In genomic region chr3:28840976-28841376, GRCh38 we compare ENCODE assay signal across 10 cellular contexts.
DNase-seq lines count a peak whose midpoint lies in the region; ATAC-seq and TF ChIP-seq lines count a peak whose summit lies in the region.
"Had no signal": no experiment of that assay in that cellular context is flagged by ENCODE, and none has a peak within 500 bp of the region (broad histone marks: within the 10 kb centered on the region; RNA-seq: fewer than 3 reads in every experiment).

No MANE protein-coding gene starts in this region.

- H3K4me3 Mint-ChIP-seq in activated naive CD4-positive, alpha-beta T cell treated with anti-CD3 and anti-CD28 coated beads for 36 hours = no peak overlapping the region
- no peak overlapping the region for H3K4me3 Mint-ChIP-seq in activated CD4-positive, alpha-beta memory T cell treated with anti-CD3 and anti-CD28 coated beads for 36 hours
- no peak overlapping the region for H3K4me3 Mint-ChIP-seq in stimulated activated naive B cell treated with anti-CD40 and anti-IgM and Interleukin-4, amounts not matched to agents 10 μg/mL and 1 μg/mL and 100 μg/mL, for 72 hours
- H3K4me3 Mint-ChIP-seq: B cell had no signal

- no peak for TF ChIP-seq CTCF in BE2C (IDR thresholded peaks at IDR 0.05; ENCODE audit: low read depth, low read length)

- H3K4me1 Mint-ChIP-seq in activated naive CD4-positive, alpha-beta T cell treated with anti-CD3 and anti-CD28 coated beads for 36 hours (ENCODE audit: low read depth) = peaks cover 5% of the 10 kb centered on the region
- H3K4me1 Mint-ChIP-seq in activated CD4-positive, alpha-beta memory T cell treated with anti-CD3 and anti-CD28 coated beads for 36 hours (ENCODE audit: low read depth) = peaks cover 6% of the 10 kb centered on the region
- no peaks in the 10 kb centered on the region for H3K4me1 Mint-ChIP-seq in stimulated activated naive B cell treated with anti-CD40 and anti-IgM and Interleukin-4, amounts not matched to agents 10 μg/mL and 1 μg/mL and 100 μg/mL, for 72 hours
- H3K4me1 Mint-ChIP-seq: B cell had no signal

- CTCF ChIA-PET in activated naive CD4-positive, alpha-beta T cell treated with anti-CD3 and anti-CD28 coated beads for 36 hours (lab: Charles Lee) = interaction anchor here (0.6 kb wide), 1 partner anchor 1074 kb away, joined by 3 read pairs; no protein-coding TSS in a partner anchor
- CTCF ChIA-PET in activated CD4-positive, alpha-beta memory T cell treated with anti-CD3 and anti-CD28 coated beads for 36 hours (lab: Charles Lee) = interaction anchor here (0.6 to 1.6 kb wide), 2 partner anchors 16 to 174 kb away, joined by 3 read pairs; no protein-coding TSS in a partner anchor

- H3K4me1 ChIP-seq in BE2C = no peaks in the 10 kb centered on the region

- no peak overlapping the region for H3K4me3 ChIP-seq in BE2C (ENCODE audit: low read depth, low read length)

- peak; percentile 22 for DNase-seq in activated naive CD4-positive, alpha-beta T cell treated with anti-CD3 and anti-CD28 coated beads for 36 hours
- DNase-seq in activated naive CD4-positive, alpha-beta T cell treated with anti-CD3 and anti-CD28 coated beads, Interleukin-2, amount 50 U/mL, for 16 hours = no peak
- peak; percentile 65 for DNase-seq in activated CD4-positive, alpha-beta memory T cell treated with anti-CD3 and anti-CD28 coated beads for 36 hours
- no peak for DNase-seq in stimulated activated naive B cell treated with anti-CD40 and anti-IgM and Interleukin-4, amounts not matched to agents 10 μg/mL and 1 μg/mL and 100 μg/mL, for 72 hours
- DNase-seq in DMS153 treated with DMSO at 0.1 percent for 48 hours (lab: John Stamatoyannopoulos, UW; ENCODE audit: unreplicated experiment) = no peak
- DNase-seq in dermis blood vessel endothelial cell = no peak
- DNase-seq in BE2C = no peak
- DNase-seq: effector CD4-positive, alpha-beta T cell had no signal

- H3K27me3 ChIP-seq in BE2C = no peaks in the 10 kb centered on the region

- H3K9me3 Mint-ChIP-seq in activated naive CD4-positive, alpha-beta T cell treated with anti-CD3 and anti-CD28 coated beads for 36 hours = no peaks in the 10 kb centered on the region
- H3K9me3 Mint-ChIP-seq in activated CD4-positive, alpha-beta memory T cell treated with anti-CD3 and anti-CD28 coated beads for 36 hours = no peaks in the 10 kb centered on the region
- H3K9me3 Mint-ChIP-seq in stimulated activated naive B cell treated with anti-CD40 and anti-IgM and Interleukin-4, amounts not matched to agents 10 μg/mL and 1 μg/mL and 100 μg/mL, for 72 hours = no peaks in the 10 kb centered on the region

- H3K27me3 Mint-ChIP-seq in activated naive CD4-positive, alpha-beta T cell treated with anti-CD3 and anti-CD28 coated beads for 36 hours (ENCODE audit: low read depth) = peaks cover 2% of the 10 kb centered on the region
- peaks cover 2% of the 10 kb centered on the region for H3K27me3 Mint-ChIP-seq in activated CD4-positive, alpha-beta memory T cell treated with anti-CD3 and anti-CD28 coated beads for 36 hours
- H3K27me3 Mint-ChIP-seq in stimulated activated naive B cell treated with anti-CD40 and anti-IgM and Interleukin-4, amounts not matched to agents 10 μg/mL and 1 μg/mL and 100 μg/mL, for 72 hours = no peaks in the 10 kb centered on the region
- H3K27me3 Mint-ChIP-seq: B cell had no signal

- peak; percentile 89 for ATAC-seq in HG02973 (IDR thresholded peaks at IDR 0.05; ENCODE audit: unreplicated experiment)
- peak; percentile 48 to 75 for ATAC-seq in stimulated activated naive B cell treated with anti-CD40 and anti-IgM and Interleukin-4, amounts not matched to agents 10 μg/mL and 1 μg/mL and 100 μg/mL, for 72 hours (replicated peaks)

- H3K27ac Mint-ChIP-seq in activated naive CD4-positive, alpha-beta T cell treated with anti-CD3 and anti-CD28 coated beads for 36 hours = no peak overlapping the region
- H3K27ac Mint-ChIP-seq in activated CD4-positive, alpha-beta memory T cell treated with anti-CD3 and anti-CD28 coated beads for 36 hours = peak overlapping the region; percentile 56
- H3K27ac Mint-ChIP-seq in stimulated activated naive B cell treated with anti-CD40 and anti-IgM and Interleukin-4, amounts not matched to agents 10 μg/mL and 1 μg/mL and 100 μg/mL, for 72 hours = no peak overlapping the region
- H3K27ac Mint-ChIP-seq: B cell had no signal

- intact Hi-C loops in activated naive CD4-positive, alpha-beta T cell treated with anti-CD3 and anti-CD28 coated beads for 36 hours (cut with micrococcal nuclease) = loop anchor here (1.0 to 2.0 kb wide), 3 partner anchors 94 to 443 kb away; no protein-coding TSS in a partner anchor
- intact Hi-C loops in activated CD4-positive, alpha-beta memory T cell treated with anti-CD3 and anti-CD28 coated beads for 36 hours (cut with micrococcal nuclease) = loop anchor here (1.0 to 5.0 kb wide), 5 partner anchors 84 to 1506 kb away; no protein-coding TSS in a partner anchor

- H3K36me3 Mint-ChIP-seq in activated naive CD4-positive, alpha-beta T cell treated with anti-CD3 and anti-CD28 coated beads for 36 hours (ENCODE audit: low read depth) = no peaks in the 10 kb centered on the region
- no peaks in the 10 kb centered on the region for H3K36me3 Mint-ChIP-seq in activated CD4-positive, alpha-beta memory T cell treated with anti-CD3 and anti-CD28 coated beads for 36 hours
- no peaks in the 10 kb centered on the region for H3K36me3 Mint-ChIP-seq in stimulated activated naive B cell treated with anti-CD40 and anti-IgM and Interleukin-4, amounts not matched to agents 10 μg/mL and 1 μg/mL and 100 μg/mL, for 72 hours

- H3K36me3 ChIP-seq in BE2C = no peaks in the 10 kb centered on the region

- POLR2A ChIA-PET in activated CD4-positive, alpha-beta memory T cell treated with anti-CD3 and anti-CD28 coated beads for 36 hours (lab: Charles Lee) = interaction anchor here (1.2 kb wide), 1 partner anchor 173 kb away, joined by 3 read pairs; no protein-coding TSS in a partner anchor

- H3K9me3 ChIP-seq in BE2C = no peaks in the 10 kb centered on the region

Comparison
In these comparisons a context has a peak if more than half of its experiments do, and no peak if none do; other contexts are left out.
1. DNase-seq: peak in activated naive CD4-positive, alpha-beta T cell treated with anti-CD3 and anti-CD28 coated beads for 36 hours (single experiment) and activated CD4-positive, alpha-beta memory T cell treated with anti-CD3 and anti-CD28 coated beads for 36 hours (single experiment); none in activated naive CD4-positive, alpha-beta T cell treated with anti-CD3 and anti-CD28 coated beads, Interleukin-2, amount 50 U/mL, for 16 hours (single experiment), stimulated activated naive B cell treated with anti-CD40 and anti-IgM and Interleukin-4, amounts not matched to agents 10 μg/mL and 1 μg/mL and 100 μg/mL, for 72 hours (single experiment), DMS153 treated with DMSO at 0.1 percent for 48 hours (single experiment), dermis blood vessel endothelial cell (single experiment) and BE2C (single experiment).